17 cellular contexts compared by ENCODE assay signal in the genomic region with DNA sequence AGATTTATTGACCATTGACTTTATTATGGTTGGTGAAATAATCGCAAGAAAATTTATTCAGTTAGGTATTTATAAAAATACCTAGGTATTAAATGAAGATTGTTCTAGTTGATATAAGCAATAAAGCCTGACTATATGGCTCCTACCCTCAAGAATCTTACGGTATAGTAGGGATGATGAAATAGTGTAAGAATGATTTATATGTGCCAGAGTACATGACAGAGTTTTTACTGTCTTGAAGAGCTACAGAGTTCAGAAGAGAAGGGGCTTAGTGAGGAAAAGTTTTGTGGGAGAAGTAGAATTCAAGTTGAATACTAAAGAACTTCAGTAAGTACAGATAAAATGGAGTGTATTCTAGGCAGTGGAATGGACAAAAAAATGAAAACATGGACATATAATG. TPM values are rescaled to one million over a fixed set of nuclear protein-coding genes. Genes with fewer than 3 reads are reported as not detected.
DNase-seq lines count a peak whose midpoint lies in the region; ATAC-seq and TF ChIP-seq lines count a peak whose summit lies in the region.
"Had no signal": no experiment of that assay in that cellular context is flagged by ENCODE, and none has a peak within 500 bp of the region (broad histone marks: within the 10 kb centered on the region; RNA-seq: fewer than 3 reads in every experiment).

No MANE protein-coding gene starts in this region.

- DNase-seq in CD14-positive monocyte (ENCODE audit: low spot score) (no peak), MV-4-11 (lab: John Stamatoyannopoulos, UW) (peak; percentile 5), memory B cell (ENCODE audit: low spot score in 2 of 2) (no peak), SHP77 (lab: John Stamatoyannopoulos, UW) (no peak), NCI-H510A treated with DMSO at 0.1 percent for 48 hours (lab: John Stamatoyannopoulos, UW) (no peak), GM10266 (ENCODE audit: extremely low spot score) (no peak)
- DNase-seq in CD4-positive, alpha-beta T cell: no peak
- DNase-seq: COR-L47, DMS153, KBM-7, NCI-H1930, NCI-H2171, NCI-H82, SK-N-SH had no signal

- no peaks in the 10 kb centered on the region for H3K27me3 ChIP-seq in CD4-positive, alpha-beta T cell (ENCODE audit: control insufficient read depth, insufficient read depth, low read length)
- H3K27me3 ChIP-seq: BLaER1 had no signal

- H3K4me1 Mint-ChIP-seq in CD14-positive monocyte (peaks cover 22% of the 10 kb centered on the region), memory B cell (peaks cover 38% of the 10 kb centered on the region)
- peaks cover 72% of the 10 kb centered on the region for H3K4me1 Mint-ChIP-seq in CD4-positive, alpha-beta T cell (ENCODE audit: low read depth)

- ATAC-seq in CD4-positive, alpha-beta T cell (ENCODE audit: poor library complexity): no peak
- no peak for ATAC-seq in memory B cell (ENCODE audit: low read depth)
- ATAC-seq: Panc1, Right ventricle myocardium inferior had no signal

- H3K27ac Mint-ChIP-seq in CD14-positive monocyte (peak overlapping the region in 5 of 7 donors; percentile 2 to 48 (median 28)), memory B cell (peak overlapping the region; percentile 1)
- peak overlapping the region; percentile 9 for H3K27ac Mint-ChIP-seq in CD4-positive, alpha-beta T cell

- POLR2A ChIA-PET in CD4-positive, alpha-beta T cell (lab: Charles Lee): interaction anchor here (0.8 to 4.4 kb wide), 2 partner anchors 9 kb away, joined by 3 to 22 read pairs; a partner anchor contains a TSS

- TF ChIP-seq CTCF in CD14-positive monocyte (IDR thresholded peaks at IDR 0.05): no peak
- no peak for TF ChIP-seq CTCF in CD4-positive, alpha-beta T cell (IDR thresholded peaks at IDR 0.05)
- no peak for TF ChIP-seq CTCF in GM10266 (IDR thresholded peaks at IDR 0.05; ENCODE audit: control insufficient read depth, insufficient read depth, low read depth, missing control alignments)

- H3K9me3 ChIP-seq in CD4-positive, alpha-beta T cell (ENCODE audit: control insufficient read depth, low read length): no peaks in the 10 kb centered on the region
- H3K9me3 ChIP-seq: SK-N-SH had no signal

- H3K36me3 Mint-ChIP-seq in CD14-positive monocyte (peaks cover 3 to 20% of the 10 kb centered on the region in 2 donors), memory B cell (peaks cover 6% of the 10 kb centered on the region)
- peaks cover 37% of the 10 kb centered on the region for H3K36me3 Mint-ChIP-seq in CD4-positive, alpha-beta T cell (ENCODE audit: low read depth)

- CTCF ChIA-PET in CD4-positive, alpha-beta T cell (lab: Charles Lee): interaction anchor here (0.6 to 1.0 kb wide), 2 partner anchors 9 to 10 kb away, joined by 3 read pairs; a partner anchor contains a TSS

- no peak overlapping the region for H3K27ac ChIP-seq in CD4-positive, alpha-beta T cell (ENCODE audit: low read depth, low read length)
- H3K27ac ChIP-seq: BLaER1 had no signal

- no peaks in the 10 kb centered on the region for H3K27me3 Mint-ChIP-seq in CD14-positive monocyte (ENCODE audit: low read depth in 3 of 3)
- no peaks in the 10 kb centered on the region for H3K27me3 Mint-ChIP-seq in CD4-positive, alpha-beta T cell
- H3K27me3 Mint-ChIP-seq in memory B cell: no peaks in the 10 kb centered on the region

- no peak overlapping the region for H3K4me3 Mint-ChIP-seq in CD14-positive monocyte
- no peak overlapping the region for H3K4me3 Mint-ChIP-seq in CD4-positive, alpha-beta T cell
- H3K4me3 Mint-ChIP-seq in memory B cell: no peak overlapping the region

- H3K9me3 Mint-ChIP-seq in CD14-positive monocyte (no peaks in the 10 kb centered on the region), memory B cell (no peaks in the 10 kb centered on the region)
- H3K9me3 Mint-ChIP-seq in CD4-positive, alpha-beta T cell: no peaks in the 10 kb centered on the region

- intact Hi-C loops in CD14-positive monocyte (cut with micrococcal nuclease): no loop called here
- intact Hi-C loops in CD4-positive, alpha-beta T cell (cut with DNase I, micrococcal nuclease): no loop called here

RNA-seq across cellular contexts. Expression of a gene that starts 9.7 kb away (rescaled TPM):
- 10 to 100 TPM; 55.2 to 60.5 TPM for polyA plus RNA-seq in CD14-positive monocyte
- total RNA-seq in CD4-positive, alpha-beta T cell: 10 to 100 TPM; 62.5 to 67.1 TPM
